ENCODE assay signal across 19 cellular contexts in genomic region chr11:87260811-87261210, GRCh38.
DNase-seq lines count a peak whose midpoint lies in the region; TF ChIP-seq lines count a peak whose summit lies in the region.
"Had no signal": no experiment of that assay in that cellular context is flagged by ENCODE, and none has a peak within 500 bp of the region (broad histone marks: within the 10 kb centered on the region; RNA-seq: fewer than 3 reads in every experiment).

No MANE protein-coding gene starts in this region.

- no peaks in the 10 kb centered on the region for H3K27me3 ChIP-seq in SJSA1 (replicated peaks)
- no peaks in the 10 kb centered on the region for H3K27me3 ChIP-seq in prostate gland (replicated peaks; ENCODE audit: insufficient read depth)
- H3K27me3 ChIP-seq: Peyer's patch had no signal

- H3K4me1 ChIP-seq in SJSA1 (replicated peaks) = peaks cover 22% of the 10 kb centered on the region
- H3K4me1 ChIP-seq in prostate gland (replicated peaks) = no peaks in the 10 kb centered on the region
- H3K4me1 ChIP-seq: Peyer's patch had no signal

- CTCF ChIA-PET in AG04449 (lab: Yijun Ruan, JAX) = no interaction called here

- intact Hi-C loops in prostate gland (cut with DNase I) = no loop called here

- peak; percentile 1 for DNase-seq in AG04449 (ENCODE audit: low read depth, low spot score)
- no peak for DNase-seq in SJSA1 (ENCODE audit: low read depth in 1 of 2, low spot score in 2 of 2)
- peak; percentile 60 for DNase-seq in dermis blood vessel endothelial cell
- DNase-seq in medulla oblongata (ENCODE audit: extremely low spot score) = peak; percentile 16
- DNase-seq in NCI-H774 (lab: John Stamatoyannopoulos, UW) = no peak
- DNase-seq in prostate gland (ENCODE audit: low spot score) = no peak
- no peak for DNase-seq in NCI-H2029 treated with DMSO at 0.1 percent for 48 hours (lab: John Stamatoyannopoulos, UW)
- no peak for DNase-seq in NCI-H128 (lab: John Stamatoyannopoulos, UW; ENCODE audit: unreplicated experiment)
- DNase-seq: AML-193; Calu3; CD4-positive, CD25-positive, alpha-beta regulatory T cell; GDM1; MM.1S; NCI-H1417; NCI-H1930; NCI-H510A; Peyer's patch; Right ventricle myocardium superior had no signal

- no peak for TF ChIP-seq POLR2A in prostate gland (IDR thresholded peaks at IDR 0.05)

- 70% methylated on average over 3 of the region's 3 CpGs for WGBS in prostate gland

- H3K4me3 ChIP-seq in AG04449 (ENCODE audit: low read depth, low read length) (no peak overlapping the region), SJSA1 (no peak overlapping the region), prostate gland (no peak overlapping the region)
- H3K4me3 ChIP-seq: GM23338, Peyer's patch had no signal

- POLR2A ChIA-PET in AG04449 (lab: Yijun Ruan, JAX) = no interaction called here

- H3K27ac ChIP-seq in SJSA1 (peak overlapping the region; percentile 39; the same call in 1 of the 2 replicates), prostate gland (no peak overlapping the region)
- H3K27ac ChIP-seq: Peyer's patch had no signal

- TF ChIP-seq CTCF in AG04449 (IDR thresholded peaks at IDR 0.05; ENCODE audit: insufficient read depth, low read length, missing control alignments) (no peak), prostate gland (IDR thresholded peaks at IDR 0.05) (no peak)

- H3K9me3 ChIP-seq in SJSA1 (replicated peaks) (no peaks in the 10 kb centered on the region), prostate gland (no peaks in the 10 kb centered on the region)
- H3K9me3 ChIP-seq: Peyer's patch had no signal

- H3K36me3 ChIP-seq in SJSA1 (no peaks in the 10 kb centered on the region), prostate gland (no peaks in the 10 kb centered on the region)
- H3K36me3 ChIP-seq: Peyer's patch had no signal

Comparison
In these comparisons a context has a peak if more than half of its experiments do, and no peak if none do; other contexts are left out.
1. DNase-seq: peak in AG04449 (single experiment), dermis blood vessel endothelial cell (single experiment) and medulla oblongata (single experiment); none in SJSA1 (0 of 2), NCI-H774 (single experiment), prostate gland (single experiment), NCI-H2029 treated with DMSO at 0.1 percent for 48 hours (single experiment) and NCI-H128 (single experiment).